In genomic region chr11:68260484-68260883, GRCh38 we compare ENCODE assay signal across 2 cellular contexts.
TF ChIP-seq lines count a peak whose summit lies in the region.

No MANE protein-coding gene starts in this region.

TF ChIP-seq in HepG2, 621 proteins besides CTCF, POLR2A, EP300 and RAD21:
- TF ChIP-seq TARDBP (CRISPR knock-in tag; IDR thresholded peaks at IDR 0.05) (peak; percentile 93), ZC3H13 (CRISPR knock-in tag; IDR thresholded peaks at IDR 0.05) (0 out of 2 replicates have a peak, but pooled peaks have one; percentile 27), CSRNP1 (CRISPR knock-in tag; IDR thresholded peaks at IDR 0.05) (0 out of 2 replicates have a peak, but pooled peaks have one; percentile 40), AGO2 (optimal IDR thresholded peaks at IDR 0.05; ENCODE audit: low read depth, low read length) (peak; percentile 51), PAF1 (CRISPR knock-in tag; IDR thresholded peaks at IDR 0.05) (no peak), HMGXB4 (CRISPR knock-in tag; IDR thresholded peaks at IDR 0.05; ENCODE audit: borderline replicate concordance in 1 of 2, low read depth in 1 of 2) (no peak), SKIL (CRISPR knock-in tag; IDR thresholded peaks at IDR 0.05; ENCODE audit: borderline replicate concordance) (0 out of 2 replicates have a peak, but pooled peaks have one; percentile 12), ZBTB7A (CRISPR knock-in tag; IDR thresholded peaks at IDR 0.05) (0 out of 2 replicates have a peak, but pooled peaks have one; percentile 23), KLF15 (CRISPR knock-in tag; IDR thresholded peaks at IDR 0.05; ENCODE audit: borderline replicate concordance) (no peak)

TF ChIP-seq in GM12878, 131 proteins besides CTCF, POLR2A, EP300 and RAD21:
- TF ChIP-seq BCL3 (IDR thresholded peaks at IDR 0.05; ENCODE audit: borderline replicate concordance, insufficient read depth, low read depth, low read length, poor library complexity, severe bottlenecking): peak; percentile 76
- TF ChIP-seq SUPT20H (IDR thresholded peaks at IDR 0.05; ENCODE audit: borderline replicate concordance, control insufficient read depth, low read depth, low read length): no peak
- TF ChIP-seq SUZ12 (IDR thresholded peaks at IDR 0.05; ENCODE audit: unreplicated experiment): no peak
- no peak for TF ChIP-seq ZNF687 (IDR thresholded peaks at IDR 0.05)
- no peak for TF ChIP-seq STAT3 (IDR thresholded peaks at IDR 0.05; ENCODE audit: low read depth, low read length)
